8 cellular contexts compared by ENCODE assay signal in the genomic region with DNA sequence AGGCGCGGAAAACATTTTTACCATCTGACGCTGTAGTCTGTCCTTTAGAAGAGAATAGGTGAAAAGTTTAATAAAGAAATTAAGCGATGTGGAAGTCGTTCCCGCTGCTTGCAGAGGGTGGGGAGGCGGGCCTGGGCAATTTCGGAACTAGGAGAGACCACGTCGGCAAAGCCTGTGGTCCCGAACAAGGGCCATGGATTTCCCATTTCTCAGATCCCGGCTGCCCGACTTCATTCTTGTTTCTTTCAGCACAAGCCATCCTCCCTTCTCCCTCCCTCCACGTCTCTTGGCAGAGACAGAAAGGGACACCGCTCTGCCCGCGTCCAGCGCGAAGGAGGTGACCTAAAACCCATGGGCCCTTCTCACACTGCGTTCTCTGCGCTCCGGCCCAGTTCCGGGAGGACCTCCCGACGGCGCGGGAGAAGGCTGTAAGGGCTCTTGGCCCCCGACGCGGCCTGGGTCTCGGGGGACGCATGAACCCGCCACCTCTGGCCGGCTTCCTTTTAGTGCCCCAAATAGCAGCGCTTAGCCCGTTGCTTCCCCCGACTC. TPM values are rescaled to one million over a fixed set of nuclear protein-coding genes. Genes with fewer than 3 reads are reported as not detected.
A peak's percentile ranks its signal among the peaks of the same experiment; 100 is the strongest.
DNase-seq lines count a peak whose midpoint lies in the region; ATAC-seq and TF ChIP-seq lines count a peak whose summit lies in the region.

No MANE protein-coding gene starts in this region.

- in situ Hi-C loops in GM23248 (cut with MboI): loop anchor here (25.0 kb wide), 1 partner anchor 569 kb away; no protein-coding TSS in a partner anchor

- WGBS in GM23248 (ENCODE audit: low coverage in 1 of 2, low lambda C conversion rate in 2 of 2, missing lambda C conversion rate in 2 of 2), 2 experiments: 43% methylated on average over 37 of the region's 37 CpGs

- peak overlapping the region; percentile 75 for H2AFZ ChIP-seq in GM23248

- peaks cover 8% of the 10 kb centered on the region; the same call in 1 of the 2 replicates for H3F3A ChIP-seq in GM23248 (ENCODE audit: insufficient read depth)

- H3K36me3 ChIP-seq in GM23248 (ENCODE audit: low read depth): no peaks in the 10 kb centered on the region
- no peaks in the 10 kb centered on the region for H3K36me3 ChIP-seq in cardiac muscle cell

- no peaks in the 10 kb centered on the region for H3K9me2 ChIP-seq in GM23248 (ENCODE audit: insufficient read depth)

- H3K4me1 ChIP-seq in GM23248 (ENCODE audit: insufficient read depth) (peaks cover 3% of the 10 kb centered on the region; the same call in 1 of the 2 replicates), cardiac muscle cell (ENCODE audit: low read depth) (peaks cover 13% of the 10 kb centered on the region)

- DNase-seq in GM23248: no peak
- DNase-seq in activated CD8-positive, alpha-beta memory T cell treated with anti-CD3 and anti-CD28 coated beads, Interleukin-2, amount 50 U/mL, for 48 hours: peak; percentile 71
- no peak for DNase-seq in cardiac muscle cell (ENCODE audit: low read depth in 1 of 2, low spot score in 1 of 2)
- no peak for DNase-seq in retinal pigment epithelial cell (ENCODE audit: low read depth)
- DNase-seq in NCI-H1092 (lab: John Stamatoyannopoulos, UW): no peak
- no peak for DNase-seq in NCI-H510A treated with DMSO at 0.1 percent for 48 hours (lab: John Stamatoyannopoulos, UW)

- H3K9me3 ChIP-seq in GM23248 (ENCODE audit: low read depth): no peaks in the 10 kb centered on the region
- no peaks in the 10 kb centered on the region for H3K9me3 ChIP-seq in cardiac muscle cell (ENCODE audit: low read depth)

- H4K20me1 ChIP-seq in GM23248 (ENCODE audit: insufficient read depth): no peaks in the 10 kb centered on the region

- H3K79me2 ChIP-seq in GM23248 (ENCODE audit: insufficient read depth): no peaks in the 10 kb centered on the region

- H3K27me3 ChIP-seq in GM23248 (replicated peaks; ENCODE audit: insufficient read depth) (peaks cover 32% of the 10 kb centered on the region), cardiac muscle cell (peaks cover 57% of the 10 kb centered on the region)

- H3K4me2 ChIP-seq in GM23248 (ENCODE audit: unreplicated experiment): peak overlapping the region; percentile 88

- peak overlapping the region; percentile 72 for H3K4me3 ChIP-seq in GM23248
- peak overlapping the region; percentile 56 for H3K4me3 ChIP-seq in cardiac muscle cell
- peak overlapping the region; percentile 56 for H3K4me3 ChIP-seq in retinal pigment epithelial cell (ENCODE audit: low read length)

- H3K27ac ChIP-seq in GM23248 (no peak overlapping the region), cardiac muscle cell (no peak overlapping the region)

- ATAC-seq in HG03095 (IDR thresholded peaks at IDR 0.05; ENCODE audit: unreplicated experiment) (no peak), GM19455 (IDR thresholded peaks at IDR 0.05; ENCODE audit: unreplicated experiment) (no peak)

- no peak overlapping the region for H3K9ac ChIP-seq in GM23248

- no peak for TF ChIP-seq CTCF in cardiac muscle cell (IDR thresholded peaks at IDR 0.05; ENCODE audit: low read depth, low read length)
- TF ChIP-seq CTCF in retinal pigment epithelial cell (conservative IDR thresholded peaks at IDR 0.05; ENCODE audit: low read depth, low read length): no peak

RNA-seq across cellular contexts. Expression of a gene that starts 2.2 kb away (rescaled TPM):
- total RNA-seq in GM23248 (2014; rRNA removed; shearing (Covaris generic)): under 0.01 and 0.22 TPM in 2 replicates
- polyA plus RNA-seq in GM23248 (2016; fragmentation: Nextera tagmentation; extraction: Ambion mirVana): 0.43 and 0.55 TPM in 2 replicates
- total RNA-seq in cardiac muscle cell: 17.3 and 32.9 TPM in 2 replicates
- 9.1 and 24.4 TPM in 2 replicates for polyA plus RNA-seq in cardiac muscle cell

Comparison
In these comparisons a context has a peak if more than half of its experiments do, and no peak if none do; other contexts are left out.
1. RNA of a gene that starts 2.2 kb away (total RNA-seq): 17.3 to 32.9 TPM in cardiac muscle cell; under 0.01 to 0.22 TPM in GM23248; every median in the first group is over 10 times any median in the second.
2. Peak in every context shown above with its lines, with median percentiles within 50 percentile points of each other: H3K4me3 ChIP-seq.